ENCODE assay signal across 26 cellular contexts in the genomic region with DNA sequence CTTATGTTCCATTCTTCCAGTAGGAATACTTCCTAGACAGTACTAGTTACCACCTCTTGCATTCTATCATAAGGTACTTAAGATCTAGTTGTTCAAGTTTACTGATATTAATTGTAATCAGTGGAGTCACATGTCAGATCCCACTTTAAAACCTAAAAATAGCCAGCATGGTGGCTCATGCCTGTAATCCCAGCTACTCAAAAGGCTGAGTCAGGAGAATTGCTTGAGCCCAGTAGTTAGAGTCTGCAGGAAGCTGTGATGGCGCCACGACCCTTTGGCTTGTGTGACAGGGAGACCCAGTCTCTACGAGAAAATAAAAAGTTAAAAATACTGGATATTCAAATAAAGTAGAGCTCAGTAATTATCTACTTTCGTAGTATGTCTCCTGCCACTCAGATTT. TPM values are rescaled to one million over a fixed set of nuclear protein-coding genes. Genes with fewer than 3 reads are reported as not detected.
DNase-seq lines count a peak whose midpoint lies in the region; ATAC-seq, FAIRE-seq and TF ChIP-seq lines count a peak whose summit lies in the region.
"Had no signal": no experiment of that assay in that cellular context is flagged by ENCODE, and none has a peak within 500 bp of the region (broad histone marks: within the 10 kb centered on the region; RNA-seq: fewer than 3 reads in every experiment).

No MANE protein-coding gene starts in this region.

- TF ChIP-seq EP300 in K562 (IDR thresholded peaks at IDR 0.05; ENCODE audit: low read length), result no peak

- BruUV-seq in IMR-90 (replicated peaks; lab: Mats Ljungman, UMichigan) (no TSS peak), PC-3 (replicated peaks; lab: Mats Ljungman, UMichigan) (no TSS peak), K562 (replicated peaks; lab: Mats Ljungman, UMichigan) (no TSS peak)

- in situ Hi-C loops in IMR-90 (cut with MboI; ENCODE audit: low sequenced_read_pairs), result no loop called here
- in situ Hi-C loops in K562 (cut with MboI), result no loop called here

- 94% methylated on average over 3 of the region's 4 CpGs; no CpG with 5 or more reads in 1 of the 2 experiments for WGBS in IMR-90 (ENCODE audit: extremely low coverage in 2 of 2, insufficient read length in 1 of 2), 2 experiments
- 0% methylated on average over 4 of the region's 4 CpGs for WGBS in K562 (ENCODE audit: insufficient coverage, low coverage, missing lambda C conversion rate)

- H4K8ac ChIP-seq in IMR-90 (ENCODE audit: low read depth in 2 of 2, low read length in 2 of 2), result no peak overlapping the region

- POLR2A ChIA-PET in IMR-90 (lab: Charles Lee; ENCODE audit: unreplicated experiment), result no interaction called here
- POLR2A ChIA-PET in PC-3 (lab: Charles Lee; ENCODE audit: unreplicated experiment), result no interaction called here
- POLR2A ChIA-PET in K562 (lab: Yijun Ruan, JAX), result no interaction called here
- POLR2A ChIA-PET in activated CD8-positive, alpha-beta T cell treated with anti-CD3 and anti-CD28 coated beads for 36 hours (lab: Charles Lee), result no interaction called here

- H3K23ac ChIP-seq in IMR-90 (ENCODE audit: low read depth, low read length), result no peak overlapping the region

- H3K9me3 Mint-ChIP-seq in nephron (peaks cover 8% of the 10 kb centered on the region), immature natural killer cell (peaks cover 0 to 6% (median 1%) of the 10 kb centered on the region in 6 donors)
- no peaks in the 10 kb centered on the region for H3K9me3 Mint-ChIP-seq in activated CD8-positive, alpha-beta T cell treated with anti-CD3 and anti-CD28 coated beads for 36 hours
- H3K9me3 Mint-ChIP-seq: CD8-positive, alpha-beta memory T cell had no signal

- H3K27me3 Mint-ChIP-seq in nephron (ENCODE audit: low read depth) (no peaks in the 10 kb centered on the region), immature natural killer cell (ENCODE audit: low read depth in 3 of 3) (peaks cover 2 to 4% (median 2%) of the 10 kb centered on the region in 3 donors)
- H3K27me3 Mint-ChIP-seq in activated CD8-positive, alpha-beta T cell treated with anti-CD3 and anti-CD28 coated beads for 36 hours, result peaks cover 11% of the 10 kb centered on the region

- H2AK9ac ChIP-seq in IMR-90 (replicated peaks; ENCODE audit: low read depth, low read length, poor library complexity), result no peak overlapping the region

- no peaks in the 10 kb centered on the region for H3K36me3 Mint-ChIP-seq in nephron (ENCODE audit: low read depth)
- no peaks in the 10 kb centered on the region for H3K36me3 Mint-ChIP-seq in immature natural killer cell
- H3K36me3 Mint-ChIP-seq in activated CD8-positive, alpha-beta T cell treated with anti-CD3 and anti-CD28 coated beads for 36 hours (ENCODE audit: low read depth), result no peaks in the 10 kb centered on the region
- H3K36me3 Mint-ChIP-seq: CD14-positive monocyte; CD4-positive, alpha-beta memory T cell; CD4-positive, CD25-positive, alpha-beta regulatory T cell; CD8-positive, alpha-beta memory T cell had no signal

- TF ChIP-seq RAD21 in IMR-90 (IDR thresholded peaks at IDR 0.05; ENCODE audit: low read length) (no peak), K562 (CRISPR knock-in tag; conservative IDR thresholded peaks at IDR 0.05 in 1 of 2, IDR thresholded peaks at IDR 0.05 in 1 of 2) (no peak)

- H3K4me3 ChIP-seq in IMR-90 (ENCODE audit: insufficient read depth, low read depth, low read length) (no peak overlapping the region), PC-3 (ENCODE audit: low read length) (no peak overlapping the region), K562 (no peak overlapping the region), right atrium auricular region (no peak overlapping the region)
- H3K4me3 ChIP-seq: BLaER1, GM12878 had no signal

- FAIRE-seq in K562 (lab: Jason Lieb, UNC), result no peak
- FAIRE-seq: A204.1, GM12878, GM12892, GM18507 had no signal

- H3K36me3 ChIP-seq in IMR-90 (ENCODE audit: control insufficient read depth, insufficient read depth, low read length), result no peaks in the 10 kb centered on the region
- no peaks in the 10 kb centered on the region for H3K36me3 ChIP-seq in PC-3 (ENCODE audit: low read depth, low read length)
- no peaks in the 10 kb centered on the region for H3K36me3 ChIP-seq in K562 (ENCODE audit: control insufficient read depth, insufficient read depth, low read length)
- no peaks in the 10 kb centered on the region for H3K36me3 ChIP-seq in right atrium auricular region
- H3K36me3 ChIP-seq: BE2C, BLaER1 had no signal

- H2BK20ac ChIP-seq in IMR-90 (ENCODE audit: low read depth, low read length), result no peak overlapping the region

- 0 out of 2 replicates have a peak overlapping the region, but pooled peaks have one; percentile 29 for H3K4ac ChIP-seq in IMR-90 (ENCODE audit: low read depth, low read length)

- H2AFZ ChIP-seq in IMR-90 (replicated peaks; ENCODE audit: low read length, poor library complexity) (no peak overlapping the region), PC-3 (ENCODE audit: low read length) (no peak overlapping the region), K562 (ENCODE audit: low read depth, low read length) (no peak overlapping the region)

- peak overlapping the region; percentile 89 to 99 (median 98) for H3K27ac Mint-ChIP-seq in nephron
- no peak overlapping the region for H3K27ac Mint-ChIP-seq in immature natural killer cell
- no peak overlapping the region for H3K27ac Mint-ChIP-seq in activated CD8-positive, alpha-beta T cell treated with anti-CD3 and anti-CD28 coated beads for 36 hours
- H3K27ac Mint-ChIP-seq: CD14-positive monocyte; CD4-positive, alpha-beta memory T cell; CD4-positive, CD25-positive, alpha-beta regulatory T cell; CD8-positive, alpha-beta memory T cell had no signal

- no peak overlapping the region for H3K27ac ChIP-seq in IMR-90 (ENCODE audit: insufficient read depth, low read length)
- H3K27ac ChIP-seq in PC-3 (ENCODE audit: low read length), result 0 out of 2 replicates have a peak overlapping the region, but pooled peaks have one; percentile 27
- H3K27ac ChIP-seq in K562 (ENCODE audit: extremely low read depth, low read depth, low read length), result no peak overlapping the region
- H3K27ac ChIP-seq in right atrium auricular region, result no peak overlapping the region
- H3K27ac ChIP-seq: BLaER1 had no signal

- DNase-seq in IMR-90 (no peak), PC-3 (no peak), K562 (ENCODE audit: extremely low read depth in 1 of 4, low spot score in 3 of 4) (no peak), immature natural killer cell (no peak), right atrium auricular region (ENCODE audit: low spot score) (no peak)
- DNase-seq in activated CD8-positive, alpha-beta T cell treated with anti-CD3 and anti-CD28 coated beads for 36 hours, result no peak
- DNase-seq: 8988T; ACHN; BE2C; C1 segment of cervical spinal cord; CD4-positive, alpha-beta memory T cell; CD4-positive, CD25-positive, alpha-beta regulatory T cell; CD8-positive, alpha-beta memory T cell; COR-L47; DMS 273 treated with DMSO at 0.1 percent for 48 hours; DMS153; DMS79; DND-41; GDM1 had no signal

- ATAC-seq in IMR-90 (ENCODE audit: low read depth) (no peak), PC-3 (no peak), K562 (no peak)
- no peak for ATAC-seq in activated CD8-positive, alpha-beta T cell treated with anti-CD3 and anti-CD28 coated beads for 36 hours
- ATAC-seq: GM12878 had no signal

- no peaks in the 10 kb centered on the region for H3K9me2 ChIP-seq in PC-3 (replicated peaks; ENCODE audit: low read length)

- intact Hi-C loops in IMR-90 (cut with micrococcal nuclease), result no loop called here
- intact Hi-C loops in PC-3 (cut with micrococcal nuclease), result no loop called here
- intact Hi-C loops in K562 (cut with micrococcal nuclease), result no loop called here
- intact Hi-C loops in activated CD8-positive, alpha-beta T cell treated with anti-CD3 and anti-CD28 coated beads for 36 hours (cut with micrococcal nuclease), result no loop called here

- peak overlapping the region; percentile 79; the same call in 1 of the 2 replicates for H2AK5ac ChIP-seq in IMR-90 (ENCODE audit: low read depth, low read length)

- 0 out of 2 replicates have a peak overlapping the region, but pooled peaks have one; percentile 37 for H2BK120ac ChIP-seq in IMR-90 (ENCODE audit: low read depth, low read length)

- H4K5ac ChIP-seq in IMR-90 (ENCODE audit: low read depth, low read length), result no peak overlapping the region

- H3K56ac ChIP-seq in IMR-90 (ENCODE audit: extremely low read depth, insufficient read depth, low read length), result no peak overlapping the region

- no peak overlapping the region for H3K14ac ChIP-seq in IMR-90 (replicated peaks; ENCODE audit: low read depth, low read length)

- peaks cover 7% of the 10 kb centered on the region for H3K9me1 ChIP-seq in IMR-90 (ENCODE audit: insufficient read depth, low read length)
- H3K9me1 ChIP-seq in K562 (ENCODE audit: control insufficient read depth, insufficient read depth, low read length), result no peaks in the 10 kb centered on the region

- H3K9ac ChIP-seq in IMR-90 (ENCODE audit: low read depth, low read length) (no peak overlapping the region), PC-3 (ENCODE audit: low read length) (no peak overlapping the region), K562 (ENCODE audit: insufficient read depth in 1 of 2, low read depth in 2 of 2, low read length in 2 of 2) (no peak overlapping the region)
- H3K9ac ChIP-seq: BLaER1 had no signal

- peaks cover 39% of the 10 kb centered on the region for H3K4me1 Mint-ChIP-seq in nephron
- H3K4me1 Mint-ChIP-seq in immature natural killer cell, result no peaks in the 10 kb centered on the region
- no peaks in the 10 kb centered on the region for H3K4me1 Mint-ChIP-seq in activated CD8-positive, alpha-beta T cell treated with anti-CD3 and anti-CD28 coated beads for 36 hours (ENCODE audit: low read depth)
- H3K4me1 Mint-ChIP-seq: CD14-positive monocyte; CD4-positive, alpha-beta memory T cell; CD4-positive, CD25-positive, alpha-beta regulatory T cell; CD8-positive, alpha-beta memory T cell had no signal

- no peak overlapping the region for H3K4me2 ChIP-seq in IMR-90 (ENCODE audit: low read depth, low read length)
- H3K4me2 ChIP-seq in PC-3 (ENCODE audit: low read length), result no peak overlapping the region
- H3K4me2 ChIP-seq in K562 (ENCODE audit: insufficient read depth, low read length), result no peak overlapping the region
- H3K4me2 ChIP-seq: BLaER1 had no signal

- H3F3A ChIP-seq in PC-3 (ENCODE audit: low read length, unreplicated experiment), result no peaks in the 10 kb centered on the region

- H3K27me3 ChIP-seq in IMR-90 (ENCODE audit: control insufficient read depth, insufficient read depth, low read length), result no peaks in the 10 kb centered on the region
- no peaks in the 10 kb centered on the region for H3K27me3 ChIP-seq in PC-3 (ENCODE audit: low read length)
- H3K27me3 ChIP-seq in K562 (ENCODE audit: control insufficient read depth in 2 of 2, insufficient read depth in 2 of 2, low read length in 2 of 2), result no peaks in the 10 kb centered on the region
- no peaks in the 10 kb centered on the region for H3K27me3 ChIP-seq in right atrium auricular region
- H3K27me3 ChIP-seq: BE2C, BLaER1 had no signal

- no peak for TF ChIP-seq CTCF in IMR-90 (conservative IDR thresholded peaks at IDR 0.05; ENCODE audit: low read depth, low read length)
- no peak for TF ChIP-seq CTCF in PC-3 (conservative IDR thresholded peaks at IDR 0.05; ENCODE audit: low read depth, low read length)
- no peak for TF ChIP-seq CTCF in K562 (IDR thresholded peaks at IDR 0.05 in 2 of 3, conservative IDR thresholded peaks at IDR 0.05 in 1 of 3; ENCODE audit: insufficient read depth in 2 of 3, low read depth in 1 of 3, low read length in 3 of 3)
- no peak for TF ChIP-seq CTCF in nephron (IDR thresholded peaks at IDR 0.05; ENCODE audit: unreplicated experiment in 3 of 3)
- no peak for TF ChIP-seq CTCF in right atrium auricular region (IDR thresholded peaks at IDR 0.05)
- TF ChIP-seq CTCF in activated CD8-positive, alpha-beta T cell treated with anti-CD3 and anti-CD28 coated beads for 36 hours (IDR thresholded peaks at IDR 0.05), result no peak

- no peak overlapping the region; the same call in 2 of the 3 replicates for H2BK15ac ChIP-seq in IMR-90 (ENCODE audit: low read depth, low read length)

- dilution Hi-C loops in IMR-90 (cut with HindIII; ENCODE audit: low sequenced_read_pairs, unreplicated experiment), result no loop called here

- H4K20me1 ChIP-seq in IMR-90 (ENCODE audit: insufficient read depth, low read length), result no peaks in the 10 kb centered on the region
- H4K20me1 ChIP-seq in PC-3 (ENCODE audit: low read length), result no peaks in the 10 kb centered on the region
- no peaks in the 10 kb centered on the region for H4K20me1 ChIP-seq in K562 (replicated peaks; ENCODE audit: control insufficient read depth, insufficient read depth, low read length)
- H4K20me1 ChIP-seq: BLaER1 had no signal

- H2BK5ac ChIP-seq in IMR-90 (ENCODE audit: low read depth, low read length, poor library complexity, severe bottlenecking), result peak overlapping the region; percentile 42

- no peaks in the 10 kb centered on the region for H3K79me2 ChIP-seq in PC-3 (ENCODE audit: low read length)
- H3K79me2 ChIP-seq in K562 (ENCODE audit: control insufficient read depth, insufficient read depth, low read length), result no peaks in the 10 kb centered on the region

- no peak overlapping the region for H4K91ac ChIP-seq in IMR-90 (ENCODE audit: insufficient read depth, low read depth, low read length)

- CTCF ChIA-PET in IMR-90 (lab: Yijun Ruan, JAX) (no interaction called here), PC-3 (lab: Charles Lee) (no interaction called here), K562 (lab: Yijun Ruan, JAX; ENCODE audit: low intra/inter-chr PET ratio) (no interaction called here)
- CTCF ChIA-PET in activated CD8-positive, alpha-beta T cell treated with anti-CD3 and anti-CD28 coated beads for 36 hours (lab: Charles Lee), result no interaction called here

- no peaks in the 10 kb centered on the region for H3K9me3 ChIP-seq in IMR-90 (ENCODE audit: control insufficient read depth, insufficient read depth, low read length)
- H3K9me3 ChIP-seq in PC-3 (ENCODE audit: low read length), result no peaks in the 10 kb centered on the region
- no peaks in the 10 kb centered on the region for H3K9me3 ChIP-seq in K562 (replicated peaks; ENCODE audit: control insufficient read depth, insufficient read depth, low read depth, low read length)
- no peaks in the 10 kb centered on the region for H3K9me3 ChIP-seq in right atrium auricular region
- H3K9me3 ChIP-seq: BE2C, BLaER1 had no signal

- TF ChIP-seq POLR2A in IMR-90 (IDR thresholded peaks at IDR 0.05; ENCODE audit: low read depth, low read length), result no peak
- TF ChIP-seq POLR2A in K562 (conservative IDR thresholded peaks at IDR 0.05), result no peak

- peaks cover 10% of the 10 kb centered on the region for H3K4me1 ChIP-seq in IMR-90 (ENCODE audit: control insufficient read depth, insufficient read depth, low read length)
- H3K4me1 ChIP-seq in PC-3 (ENCODE audit: insufficient read depth, low read length), result peaks cover 11% of the 10 kb centered on the region; the same call in 1 of the 2 replicates
- H3K4me1 ChIP-seq in K562 (replicated peaks in 1 of 2; ENCODE audit: control insufficient read depth in 2 of 2, insufficient read depth in 2 of 2, low read length in 2 of 2), result no peaks in the 10 kb centered on the region
- H3K4me1 ChIP-seq in right atrium auricular region, result no peaks in the 10 kb centered on the region
- H3K4me1 ChIP-seq: BE2C, BLaER1 had no signal

- H3K4me3 Mint-ChIP-seq in nephron (no peak overlapping the region), immature natural killer cell (no peak overlapping the region)
- H3K4me3 Mint-ChIP-seq in activated CD8-positive, alpha-beta T cell treated with anti-CD3 and anti-CD28 coated beads for 36 hours, result no peak overlapping the region
- H3K4me3 Mint-ChIP-seq: CD14-positive monocyte; CD4-positive, alpha-beta memory T cell; CD4-positive, CD25-positive, alpha-beta regulatory T cell; CD8-positive, alpha-beta memory T cell had no signal

- 0 out of 2 replicates have a peak overlapping the region, but pooled peaks have one; percentile 10 for H3K18ac ChIP-seq in IMR-90 (ENCODE audit: low read depth, low read length)

- no peaks in the 10 kb centered on the region for H3K79me1 ChIP-seq in IMR-90 (ENCODE audit: low read depth in 1 of 2, low read length in 2 of 2)

RNA-seq across cellular contexts. Expression of gene MAD2L1, which starts 57.7 kb away (rescaled TPM):
- total RNA-seq in IMR-90 (2012; rRNA removed) (13.6 and 32.2 TPM in 2 replicates), PC-3 (2014; rRNA removed) (53.9 and 76.6 TPM in 2 replicates), K562 (2014; rRNA removed) (112 and 129 TPM in 2 replicates), K562 (2014; rRNA removed; fragmentation: Illumina TruSeq; extraction: Trizol) (164 and 178 TPM in 2 replicates), K562 (2015; rRNA removed; fragmentation: Illumina TruSeq; extraction: Trizol) (110 and 115 TPM in 2 replicates), K562 (2021) (98.5 and 103 TPM in 2 replicates), right atrium auricular region (under 1 TPM; 0.24 to 0.78 TPM)
- polyA plus RNA-seq in IMR-90 (2012; rRNA removed) (15.2 and 19.0 TPM in 2 replicates), K562 (2011; rRNA removed) (161 and 193 TPM in 2 replicates), K562 (2014; fragmentation: Illumina TruSeq; extraction: Trizol) (75.0 and 84.4 TPM in 2 replicates), K562 (2014; fragmentation: Nextera tagmentation; extraction: Ambion mirVana) (100 to 1,000 TPM; 395 to 494 TPM), K562 (2014; rRNA removed) (78.9 and 103 TPM in 2 replicates), immature natural killer cell (10 to 100 TPM in 1 of 3 donors, 1 to 10 TPM in 2; 7.8 to 10.7 (median 9.3) TPM)
- polyA plus RNA-seq in IMR-90 (2012; cell fraction: cytosol; rRNA removed), result 1.3 and 2.1 TPM in 2 replicates
- polyA plus RNA-seq in IMR-90 (2012; cell fraction: nucleus; rRNA removed; ENCODE audit: low replicate concordance), result 0.81 and 3.5 TPM in 2 replicates
- 24.4 and 36.0 TPM in 2 replicates for total RNA-seq in K562 (2011; cell fraction: chromatin; rRNA removed; ENCODE audit: low replicate concordance)
- 30.1 and 33.0 TPM in 2 replicates for total RNA-seq in K562 (2011; cell fraction: nucleolus; rRNA removed)
- total RNA-seq in K562 (2011; cell fraction: nucleoplasm; rRNA removed), result 34.8 and 42.7 TPM in 2 replicates
- 73.3 and 97.3 TPM in 2 replicates for polyA plus RNA-seq in K562 (2011; cell fraction: cytosol; rRNA removed)
- polyA plus RNA-seq in K562 (2011; cell fraction: nucleus; rRNA removed), result 75.5 and 111 TPM in 2 replicates
- polyA plus RNA-seq in K562 (2012), result 91.8 and 167 TPM in 2 replicates
- 66.8 and 77.7 TPM in 2 replicates for polyA minus RNA-seq in K562 (2011; rRNA and poly(A)+ RNA removed)
- polyA minus RNA-seq in K562 (2011; cell fraction: cytosol; rRNA and poly(A)+ RNA removed), result 33.4 and 59.5 TPM in 2 replicates
- polyA minus RNA-seq in K562 (2011; cell fraction: nucleus; rRNA and poly(A)+ RNA removed), result 38.8 and 63.4 TPM in 2 replicates
- 10 to 100 TPM; 99.6 TPM for total RNA-seq in activated CD8-positive, alpha-beta T cell treated with anti-CD3 and anti-CD28 coated beads for 36 hours

Comparison
In these comparisons a context has a peak if more than half of its experiments do, and no peak if none do; other contexts are left out.
1. H3K27ac Mint-ChIP-seq: peak in nephron (3 of 3); none in immature natural killer cell (0 of 6) and activated CD8-positive, alpha-beta T cell treated with anti-CD3 and anti-CD28 coated beads for 36 hours (single experiment).